ENCODE assay signal across 10 cellular contexts in genomic region chr22:41862530-41863266, GRCh38. TPM values are rescaled to one million over a fixed set of nuclear protein-coding genes. Genes with fewer than 3 reads are reported as not detected.
DNase-seq lines count a peak whose midpoint lies in the region; ATAC-seq lines count a peak whose summit lies in the region.
"Had no signal": no experiment of that assay in that cellular context is flagged by ENCODE, and none has a peak within 500 bp of the region (broad histone marks: within the 10 kb centered on the region; RNA-seq: fewer than 3 reads in every experiment).

No MANE protein-coding gene starts in this region.

- H3K27me3 ChIP-seq in effector memory CD4-positive, alpha-beta T cell (replicated peaks; ENCODE audit: control insufficient read depth, insufficient read depth, low read length, poor library complexity, severe bottlenecking), result no peaks in the 10 kb centered on the region
- H3K27me3 ChIP-seq in skeletal muscle tissue (ENCODE audit: control insufficient read depth in 3 of 3, insufficient read depth in 3 of 3, low read length in 3 of 3), result no peaks in the 10 kb centered on the region

- H3K9ac ChIP-seq in SK-N-MC (ENCODE audit: insufficient read length) (no peak overlapping the region), skeletal muscle tissue (ENCODE audit: low read depth in 1 of 3, low read length in 3 of 3) (peak overlapping the region; percentile 25 to 57 (median 32))

- H3K27ac ChIP-seq in SK-N-MC, result peak overlapping the region; percentile 56; the same call in 1 of the 2 replicates
- peak overlapping the region; percentile 79 for H3K27ac ChIP-seq in effector memory CD4-positive, alpha-beta T cell (ENCODE audit: insufficient read depth, low read length, poor library complexity, severe bottlenecking)
- peak overlapping the region; percentile 47 for H3K27ac ChIP-seq in skeletal muscle tissue (ENCODE audit: low read depth, low read length)

- H3K36me3 ChIP-seq in SK-N-MC (ENCODE audit: insufficient read depth, low read length), result peaks cover 36% of the 10 kb centered on the region
- peaks cover 8% of the 10 kb centered on the region for H3K36me3 ChIP-seq in effector memory CD4-positive, alpha-beta T cell (ENCODE audit: control insufficient read depth, insufficient read depth, low read length)
- peaks cover 7 to 9% (median 7%) of the 10 kb centered on the region in 3 donors for H3K36me3 ChIP-seq in skeletal muscle tissue (ENCODE audit: control insufficient read depth in 3 of 3, insufficient read depth in 3 of 3, low read length in 3 of 3)

- DNase-seq in SK-N-MC (ENCODE audit: low read depth, low spot score) (no peak), NCI-H345 treated with DMSO at 0.1 percent for 48 hours (lab: John Stamatoyannopoulos, UW; ENCODE audit: unreplicated experiment) (no peak), RKO (ENCODE audit: low spot score) (no peak)
- DNase-seq in effector memory CD4-positive, alpha-beta T cell, result no peak
- no peak for DNase-seq in effector CD8-positive, alpha-beta T cell (lab: John Stamatoyannopoulos, UW)

- no peak overlapping the region for H3K4me3 ChIP-seq in SK-N-MC
- H3K4me3 ChIP-seq in effector memory CD4-positive, alpha-beta T cell (ENCODE audit: insufficient read depth, low read depth, low read length, poor library complexity, severe bottlenecking), result peak overlapping the region; percentile 32
- H3K4me3 ChIP-seq in skeletal muscle tissue (ENCODE audit: low read length in 3 of 3), result no peak overlapping the region

- H3K9me3 ChIP-seq in SK-N-MC (ENCODE audit: low read depth, low read length), result no peaks in the 10 kb centered on the region
- H3K9me3 ChIP-seq in effector memory CD4-positive, alpha-beta T cell (ENCODE audit: control insufficient read depth, low read length), result no peaks in the 10 kb centered on the region
- no peaks in the 10 kb centered on the region for H3K9me3 ChIP-seq in skeletal muscle tissue (ENCODE audit: control insufficient read depth in 3 of 3, low read length in 3 of 3)

- ATAC-seq in GM18508 (IDR thresholded peaks at IDR 0.05; ENCODE audit: insufficient read depth, unreplicated experiment), result peak; percentile 49
- ATAC-seq in HG02610 (IDR thresholded peaks at IDR 0.05; ENCODE audit: unreplicated experiment), result peak; percentile 62

- peaks cover 34% of the 10 kb centered on the region for H3K4me1 ChIP-seq in effector memory CD4-positive, alpha-beta T cell (ENCODE audit: control insufficient read depth, insufficient read depth, low read length, poor library complexity, severe bottlenecking)
- peaks cover 7 to 14% (median 7%) of the 10 kb centered on the region in 3 donors for H3K4me1 ChIP-seq in skeletal muscle tissue (ENCODE audit: control insufficient read depth in 3 of 3, insufficient read depth in 3 of 3, low read length in 3 of 3)

RNA-seq across cellular contexts. Expression of gene SREBF2, which starts 29.8 kb away (rescaled TPM):
- total RNA-seq in skeletal muscle tissue, result 20.9 TPM

RNA-seq across cellular contexts. Expression of gene SHISA8, which starts 52.2 kb away (rescaled TPM):
- 1.0 TPM for total RNA-seq in skeletal muscle tissue
- total RNA-seq: pulmonary artery endothelial cell, SK-MEL-5 had no signal
